Comparison of ENCODE assay signal across 1 cellular context in the genomic region with DNA sequence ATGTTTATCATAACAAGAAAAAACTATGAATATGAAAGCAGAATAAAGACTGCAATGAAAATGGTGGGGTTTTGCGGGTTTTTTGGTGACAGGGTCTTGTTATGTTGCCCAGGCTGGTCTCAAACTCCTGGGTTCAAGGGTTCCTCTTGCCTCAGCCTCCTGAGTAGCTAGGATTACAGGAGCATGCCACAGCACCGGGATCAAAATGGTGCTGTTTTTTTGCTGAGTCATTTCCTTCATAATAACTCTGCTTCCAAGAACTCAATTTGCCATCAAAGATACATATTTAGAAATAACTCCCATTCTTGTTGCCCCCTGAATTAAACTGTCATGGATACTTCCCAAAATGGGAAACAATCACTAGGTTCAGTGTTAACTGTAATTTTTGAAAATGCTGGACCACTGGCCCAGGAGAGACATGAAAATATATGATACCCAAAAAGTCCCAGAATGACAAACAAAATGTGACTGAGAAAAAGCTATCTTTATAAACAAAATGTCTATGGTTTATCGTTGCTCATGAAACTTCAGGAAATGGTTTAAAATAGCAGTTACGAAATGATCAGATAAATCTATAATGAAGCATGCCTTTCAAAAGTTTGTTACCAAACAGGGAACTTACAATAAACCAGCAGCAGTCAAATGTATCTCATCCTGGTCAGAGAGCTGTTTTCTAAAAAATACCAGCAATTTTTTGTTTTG.
A peak's percentile ranks its signal among the peaks of the same experiment; 100 is the strongest.
TF ChIP-seq lines count a peak whose summit lies in the region.

No MANE protein-coding gene starts in this region.

TF ChIP-seq in HEK293, 187 proteins besides CTCF, POLR2A, EP300 and RAD21 (continued from another document):
- TF ChIP-seq, protein P1, sequence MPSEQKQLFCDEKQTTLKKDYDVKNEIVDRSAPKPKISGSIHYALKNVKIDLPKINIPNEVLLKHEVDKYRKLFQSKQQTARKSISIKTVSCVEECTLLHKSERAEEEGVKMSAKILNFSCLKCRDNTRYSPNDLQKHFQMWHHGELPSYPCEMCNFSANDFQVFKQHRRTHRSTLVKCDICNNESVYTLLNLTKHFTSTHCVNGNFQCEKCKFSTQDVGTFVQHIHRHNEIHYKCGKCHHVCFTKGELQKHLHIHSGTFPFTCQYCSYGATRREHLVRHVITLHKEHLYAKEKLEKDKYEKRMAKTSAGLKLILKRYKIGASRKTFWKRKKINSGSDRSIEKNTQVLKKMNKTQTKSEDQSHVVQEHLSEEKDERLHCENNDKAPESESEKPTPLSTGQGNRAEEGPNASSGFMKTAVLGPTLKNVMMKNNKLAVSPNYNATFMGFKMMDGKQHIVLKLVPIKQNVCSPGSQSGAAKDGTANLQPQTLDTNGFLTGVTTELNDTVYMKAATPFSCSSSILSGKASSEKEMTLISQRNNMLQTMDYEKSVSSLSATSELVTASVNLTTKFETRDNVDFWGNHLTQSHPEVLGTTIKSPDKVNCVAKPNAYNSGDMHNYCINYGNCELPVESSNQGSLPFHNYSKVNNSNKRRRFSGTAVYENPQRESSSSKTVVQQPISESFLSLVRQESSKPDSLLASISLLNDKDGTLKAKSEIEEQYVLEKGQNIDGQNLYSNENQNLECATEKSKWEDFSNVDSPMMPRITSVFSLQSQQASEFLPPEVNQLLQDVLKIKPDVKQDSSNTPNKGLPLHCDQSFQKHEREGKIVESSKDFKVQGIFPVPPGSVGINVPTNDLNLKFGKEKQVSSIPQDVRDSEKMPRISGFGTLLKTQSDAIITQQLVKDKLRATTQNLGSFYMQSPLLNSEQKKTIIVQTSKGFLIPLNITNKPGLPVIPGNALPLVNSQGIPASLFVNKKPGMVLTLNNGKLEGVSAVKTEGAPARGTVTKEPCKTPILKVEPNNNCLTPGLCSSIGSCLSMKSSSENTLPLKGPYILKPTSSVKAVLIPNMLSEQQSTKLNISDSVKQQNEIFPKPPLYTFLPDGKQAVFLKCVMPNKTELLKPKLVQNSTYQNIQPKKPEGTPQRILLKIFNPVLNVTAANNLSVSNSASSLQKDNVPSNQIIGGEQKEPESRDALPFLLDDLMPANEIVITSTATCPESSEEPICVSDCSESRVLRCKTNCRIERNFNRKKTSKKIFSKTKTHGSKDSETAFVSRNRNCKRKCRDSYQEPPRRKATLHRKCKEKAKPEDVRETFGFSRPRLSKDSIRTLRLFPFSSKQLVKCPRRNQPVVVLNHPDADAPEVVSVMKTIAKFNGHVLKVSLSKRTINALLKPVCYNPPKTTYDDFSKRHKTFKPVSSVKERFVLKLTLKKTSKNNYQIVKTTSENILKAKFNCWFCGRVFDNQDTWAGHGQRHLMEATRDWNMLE (tag by site-specific recombination; conservative IDR thresholded peaks at IDR 0.05; ENCODE audit: low read depth) = no peak
- TF ChIP-seq ZNF664 (tag by site-specific recombination; IDR thresholded peaks at IDR 0.05) (no peak), ZNF341 (tag by site-specific recombination; IDR thresholded peaks at IDR 0.05; ENCODE audit: low read depth) (no peak), ZNF704 (tag by site-specific recombination; IDR thresholded peaks at IDR 0.05) (no peak), ZNF514 (tag by site-specific recombination; IDR thresholded peaks at IDR 0.05) (no peak), ZNF23 (tag by site-specific recombination; IDR thresholded peaks at IDR 0.05; ENCODE audit: borderline replicate concordance) (no peak), PRDM1 (tag by site-specific recombination; IDR thresholded peaks at IDR 0.05) (no peak), ZSCAN23 (tag by site-specific recombination; IDR thresholded peaks at IDR 0.05) (no peak), ZNF521 (tag by site-specific recombination; IDR thresholded peaks at IDR 0.05) (no peak), ZFHX2 (tag by site-specific recombination; conservative IDR thresholded peaks at IDR 0.05) (no peak), FEZF1 (tag by site-specific recombination; IDR thresholded peaks at IDR 0.05) (no peak), ZNF660 (tag by site-specific recombination; IDR thresholded peaks at IDR 0.05) (no peak)
- TF ChIP-seq, protein P2, sequence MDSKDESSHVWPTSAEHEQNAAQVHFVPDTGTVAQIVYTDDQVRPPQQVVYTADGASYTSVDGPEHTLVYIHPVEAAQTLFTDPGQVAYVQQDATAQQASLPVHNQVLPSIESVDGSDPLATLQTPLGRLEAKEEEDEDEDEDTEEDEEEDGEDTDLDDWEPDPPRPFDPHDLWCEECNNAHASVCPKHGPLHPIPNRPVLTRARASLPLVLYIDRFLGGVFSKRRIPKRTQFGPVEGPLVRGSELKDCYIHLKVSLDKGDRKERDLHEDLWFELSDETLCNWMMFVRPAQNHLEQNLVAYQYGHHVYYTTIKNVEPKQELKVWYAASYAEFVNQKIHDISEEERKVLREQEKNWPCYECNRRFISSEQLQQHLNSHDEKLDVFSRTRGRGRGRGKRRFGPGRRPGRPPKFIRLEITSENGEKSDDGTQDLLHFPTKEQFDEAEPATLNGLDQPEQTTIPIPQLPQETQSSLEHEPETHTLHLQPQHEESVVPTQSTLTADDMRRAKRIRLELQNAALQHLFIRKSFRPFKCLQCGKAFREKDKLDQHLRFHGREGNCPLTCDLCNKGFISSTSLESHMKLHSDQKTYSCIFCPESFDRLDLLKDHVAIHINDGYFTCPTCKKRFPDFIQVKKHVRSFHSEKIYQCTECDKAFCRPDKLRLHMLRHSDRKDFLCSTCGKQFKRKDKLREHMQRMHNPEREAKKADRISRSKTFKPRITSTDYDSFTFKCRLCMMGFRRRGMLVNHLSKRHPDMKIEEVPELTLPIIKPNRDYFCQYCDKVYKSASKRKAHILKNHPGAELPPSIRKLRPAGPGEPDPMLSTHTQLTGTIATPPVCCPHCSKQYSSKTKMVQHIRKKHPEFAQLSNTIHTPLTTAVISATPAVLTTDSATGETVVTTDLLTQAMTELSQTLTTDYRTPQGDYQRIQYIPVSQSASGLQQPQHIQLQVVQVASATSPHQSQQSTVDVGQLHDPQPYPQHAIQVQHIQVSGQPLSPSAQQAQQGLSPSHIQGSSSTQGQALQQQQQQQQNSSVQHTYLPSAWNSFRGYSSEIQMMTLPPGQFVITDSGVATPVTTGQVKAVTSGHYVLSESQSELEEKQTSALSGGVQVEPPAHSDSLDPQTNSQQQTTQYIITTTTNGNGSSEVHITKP (tag by site-specific recombination; IDR thresholded peaks at IDR 0.05) = peak; percentile 44; the same call in 1 of the 2 replicates
